In genomic region chr19:47098608-47099007, GRCh38 we compare ENCODE assay signal across 14 cellular contexts. TPM values are rescaled to one million over a fixed set of nuclear protein-coding genes. Genes with fewer than 3 reads are reported as not detected.
DNase-seq lines count a peak whose midpoint lies in the region; ATAC-seq and TF ChIP-seq lines count a peak whose summit lies in the region.
"Had no signal": no experiment of that assay in that cellular context is flagged by ENCODE, and none has a peak within 500 bp of the region (broad histone marks: within the 10 kb centered on the region; RNA-seq: fewer than 3 reads in every experiment).

No MANE protein-coding gene starts in this region.

- H3K9me3 ChIP-seq in body of pancreas (no peaks in the 10 kb centered on the region), parathyroid adenoma (ENCODE audit: control insufficient read depth, low read length) (no peaks in the 10 kb centered on the region)

- H3K4me1 Mint-ChIP-seq in Calu3 (ENCODE audit: low read depth, unreplicated experiment), result peaks cover 71% of the 10 kb centered on the region

- TF ChIP-seq POLR2A in body of pancreas (IDR thresholded peaks at IDR 0.05), result no peak

- no TSS peak for BruUV-seq in Calu3 (replicated peaks; lab: Mats Ljungman, UMichigan)

- no peaks in the 10 kb centered on the region for H3K9me3 Mint-ChIP-seq in Calu3 (ENCODE audit: low read depth, unreplicated experiment)
- H3K9me3 Mint-ChIP-seq: activated B cell treated with CpG ODN at 0.5 μM for 24 hours; stimulated activated naive B cell treated with anti-CD40 and anti-IgM and Interleukin-4, amounts not matched to agents 10 μg/mL and 1 μg/mL and 100 μg/mL, for 72 hours had no signal

- 85 to 90% methylated on average over 6 of the region's 6 CpGs for WGBS in body of pancreas, 2 donors

- peaks cover 71% of the 10 kb centered on the region for H3K4me1 ChIP-seq in body of pancreas
- peaks cover 50% of the 10 kb centered on the region for H3K4me1 ChIP-seq in parathyroid adenoma

- peaks cover 72% of the 10 kb centered on the region for H3K36me3 Mint-ChIP-seq in Calu3 (ENCODE audit: insufficient read depth, unreplicated experiment)

- H3K9ac ChIP-seq in parathyroid adenoma, result no peak overlapping the region

- no peak overlapping the region for H2AFZ ChIP-seq in parathyroid adenoma

- DNase-seq in Calu3 (no peak), body of pancreas (no peak), GM19240 (ENCODE audit: insufficient read length, low spot score) (no peak), coronary artery (ENCODE audit: low spot score) (no peak), NCI-H774 (lab: John Stamatoyannopoulos, UW) (no peak)
- DNase-seq: activated B cell treated with CpG ODN at 0.5 μM for 24 hours; activated gamma-delta T cell treated with Interleukin-2 at 50 U/mL for 16 hours; dermis blood vessel endothelial cell; kidney; NCI-H524 treated with DMSO at 0.1 percent for 48 hours; occipital lobe; stimulated activated naive B cell treated with anti-CD40 and anti-IgM and Interleukin-4, amounts not matched to agents 10 μg/mL and 1 μg/mL and 100 μg/mL, for 72 hours had no signal

- no peaks in the 10 kb centered on the region for H3K36me3 ChIP-seq in body of pancreas (replicated peaks in 1 of 2; ENCODE audit: insufficient read depth in 1 of 2, low read depth in 2 of 2)
- H3K36me3 ChIP-seq in parathyroid adenoma (ENCODE audit: control insufficient read depth, insufficient read depth, low read length), result no peaks in the 10 kb centered on the region

- H3K4me3 ChIP-seq in body of pancreas (no peak overlapping the region), parathyroid adenoma (ENCODE audit: low read depth, low read length) (no peak overlapping the region), coronary artery (no peak overlapping the region)

- H3K27ac Mint-ChIP-seq in Calu3 (ENCODE audit: unreplicated experiment), result peak overlapping the region; percentile 95
- H3K27ac Mint-ChIP-seq: activated B cell treated with CpG ODN at 0.5 μM for 24 hours; stimulated activated naive B cell treated with anti-CD40 and anti-IgM and Interleukin-4, amounts not matched to agents 10 μg/mL and 1 μg/mL and 100 μg/mL, for 72 hours had no signal

- peaks cover 10% of the 10 kb centered on the region for H3K79me2 ChIP-seq in parathyroid adenoma

- H3K27ac ChIP-seq in C4-2B (peak overlapping the region; percentile 89), body of pancreas (peak overlapping the region in 3 of 4 donors; percentile 84 to 93 (median 92)), parathyroid adenoma (peak overlapping the region; percentile 86), coronary artery (no peak overlapping the region)

- intact Hi-C loops in Calu3 (cut with micrococcal nuclease; ENCODE audit: unreplicated experiment) (no loop called here), body of pancreas (cut with DNase I) (no loop called here)

- H3K27me3 Mint-ChIP-seq in Calu3 (ENCODE audit: unreplicated experiment), result no peaks in the 10 kb centered on the region
- H3K27me3 Mint-ChIP-seq: activated B cell treated with CpG ODN at 0.5 μM for 24 hours; stimulated activated naive B cell treated with anti-CD40 and anti-IgM and Interleukin-4, amounts not matched to agents 10 μg/mL and 1 μg/mL and 100 μg/mL, for 72 hours had no signal

- H3K4me3 Mint-ChIP-seq in Calu3 (ENCODE audit: low read depth, unreplicated experiment), result peak overlapping the region; percentile 65
- H3K4me3 Mint-ChIP-seq: activated B cell treated with CpG ODN at 0.5 μM for 24 hours; stimulated activated naive B cell treated with anti-CD40 and anti-IgM and Interleukin-4, amounts not matched to agents 10 μg/mL and 1 μg/mL and 100 μg/mL, for 72 hours had no signal

- CTCF ChIA-PET in Calu3 (lab: Charles Lee), result interaction anchor here (1.0 to 1.5 kb wide), 2 partner anchors 15 to 86 kb away, joined by 3 to 9 read pairs; partner anchors contain the start of gene ZC3H4

- no peaks in the 10 kb centered on the region for H3K27me3 ChIP-seq in body of pancreas
- H3K27me3 ChIP-seq in parathyroid adenoma (ENCODE audit: control insufficient read depth, insufficient read depth, low read length), result no peaks in the 10 kb centered on the region

- TF ChIP-seq CTCF in C4-2B (conservative IDR thresholded peaks at IDR 0.05) (no peak), Calu3 (IDR thresholded peaks at IDR 0.05; ENCODE audit: unreplicated experiment) (no peak), body of pancreas (IDR thresholded peaks at IDR 0.05) (no peak), parathyroid adenoma (IDR thresholded peaks at IDR 0.05) (no peak), coronary artery (IDR thresholded peaks at IDR 0.05) (no peak)

- no peak overlapping the region for H3K4me2 ChIP-seq in parathyroid adenoma (ENCODE audit: low read length)

- ATAC-seq in body of pancreas, result no peak
- ATAC-seq: stimulated activated naive B cell treated with anti-CD40 and anti-IgM and Interleukin-4, amounts not matched to agents 10 μg/mL and 1 μg/mL and 100 μg/mL, for 72 hours had no signal

RNA-seq across cellular contexts. Expression of gene ZC3H4, which starts 15.0 kb away (rescaled TPM):
- total RNA-seq in Calu3 (2022) (73.0 and 85.2 TPM in 2 replicates), body of pancreas (10 to 100 TPM; 18.9 to 34.3 TPM)

RNA-seq across cellular contexts. Expression of gene SAE1, which starts 32.0 kb away (rescaled TPM):
- total RNA-seq in Calu3 (2022) (169 and 174 TPM in 2 replicates), body of pancreas (10 to 100 TPM; 14.5 to 21.5 TPM)

RNA-seq across cellular contexts. Expression of gene TMEM160, which starts 50.2 kb away (rescaled TPM):
- total RNA-seq in Calu3 (2022), result 55.7 and 61.5 TPM in 2 replicates
- total RNA-seq in body of pancreas, result 10 to 100 TPM; 31.3 to 37.6 TPM

Comparison
In these comparisons a context has a peak if more than half of its experiments do, and no peak if none do; other contexts are left out.
1. H3K27ac ChIP-seq: peak in C4-2B (single experiment), body of pancreas (3 of 4) and parathyroid adenoma (single experiment); none in coronary artery (0 of 2).